1 cellular context compared by ENCODE assay signal in the genomic region with DNA sequence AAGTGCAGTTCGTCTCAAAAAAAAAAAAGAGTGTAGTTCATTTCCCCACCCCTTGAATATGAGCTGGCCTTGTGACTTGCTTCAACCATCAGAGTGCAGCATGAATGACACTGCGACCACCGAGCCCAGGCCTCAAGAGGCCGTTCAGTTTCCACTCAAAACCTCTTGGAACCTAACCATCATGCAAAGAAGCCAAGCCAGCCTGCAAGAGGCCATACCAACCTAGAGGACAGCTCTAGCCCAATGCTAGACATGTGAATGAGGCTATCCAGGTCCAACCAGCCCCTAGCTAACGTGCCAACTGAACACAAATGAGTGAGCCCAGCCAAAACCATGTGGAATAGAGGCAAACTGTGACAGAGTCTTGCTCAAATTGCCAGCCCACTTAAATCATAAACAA.
TF ChIP-seq lines count a peak whose summit lies in the region.

No MANE protein-coding gene starts in this region.

TF ChIP-seq in WTC11, 78 proteins besides CTCF, POLR2A, EP300 and RAD21 (continued from another document):
- TF ChIP-seq, protein P1, sequence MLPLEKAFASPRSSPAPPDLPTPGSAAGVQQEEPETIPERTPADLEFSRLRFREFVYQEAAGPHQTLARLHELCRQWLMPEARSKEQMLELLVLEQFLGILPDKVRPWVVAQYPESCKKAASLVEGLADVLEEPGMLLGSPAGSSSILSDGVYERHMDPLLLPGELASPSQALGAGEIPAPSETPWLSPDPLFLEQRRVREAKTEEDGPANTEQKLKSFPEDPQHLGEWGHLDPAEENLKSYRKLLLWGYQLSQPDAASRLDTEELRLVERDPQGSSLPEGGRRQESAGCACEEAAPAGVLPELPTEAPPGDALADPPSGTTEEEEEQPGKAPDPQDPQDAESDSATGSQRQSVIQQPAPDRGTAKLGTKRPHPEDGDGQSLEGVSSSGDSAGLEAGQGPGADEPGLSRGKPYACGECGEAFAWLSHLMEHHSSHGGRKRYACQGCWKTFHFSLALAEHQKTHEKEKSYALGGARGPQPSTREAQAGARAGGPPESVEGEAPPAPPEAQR (CRISPR knock-in tag; IDR thresholded peaks at IDR 0.05), result no peak
- TF ChIP-seq, protein P2, sequence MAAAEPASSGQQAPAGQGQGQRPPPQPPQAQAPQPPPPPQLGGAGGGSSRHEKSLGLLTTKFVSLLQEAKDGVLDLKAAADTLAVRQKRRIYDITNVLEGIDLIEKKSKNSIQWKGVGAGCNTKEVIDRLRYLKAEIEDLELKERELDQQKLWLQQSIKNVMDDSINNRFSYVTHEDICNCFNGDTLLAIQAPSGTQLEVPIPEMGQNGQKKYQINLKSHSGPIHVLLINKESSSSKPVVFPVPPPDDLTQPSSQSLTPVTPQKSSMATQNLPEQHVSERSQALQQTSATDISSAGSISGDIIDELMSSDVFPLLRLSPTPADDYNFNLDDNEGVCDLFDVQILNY (CRISPR knock-in tag; IDR thresholded peaks at IDR 0.05), result no peak
- TF ChIP-seq SOX15 (CRISPR knock-in tag; IDR thresholded peaks at IDR 0.05), result no peak
- no peak for TF ChIP-seq FOXK1 (CRISPR knock-in tag; IDR thresholded peaks at IDR 0.05)
- no peak for TF ChIP-seq HMGA2 (CRISPR knock-in tag; IDR thresholded peaks at IDR 0.05)
- no peak for TF ChIP-seq ZNF317 (CRISPR knock-in tag; IDR thresholded peaks at IDR 0.05; ENCODE audit: borderline replicate concordance, low read depth)
- TF ChIP-seq ZNF396 (CRISPR knock-in tag; IDR thresholded peaks at IDR 0.05; ENCODE audit: borderline replicate concordance), result no peak
- no peak for TF ChIP-seq OVOL2 (CRISPR knock-in tag; IDR thresholded peaks at IDR 0.05; ENCODE audit: borderline replicate concordance)
- TF ChIP-seq, protein P3, sequence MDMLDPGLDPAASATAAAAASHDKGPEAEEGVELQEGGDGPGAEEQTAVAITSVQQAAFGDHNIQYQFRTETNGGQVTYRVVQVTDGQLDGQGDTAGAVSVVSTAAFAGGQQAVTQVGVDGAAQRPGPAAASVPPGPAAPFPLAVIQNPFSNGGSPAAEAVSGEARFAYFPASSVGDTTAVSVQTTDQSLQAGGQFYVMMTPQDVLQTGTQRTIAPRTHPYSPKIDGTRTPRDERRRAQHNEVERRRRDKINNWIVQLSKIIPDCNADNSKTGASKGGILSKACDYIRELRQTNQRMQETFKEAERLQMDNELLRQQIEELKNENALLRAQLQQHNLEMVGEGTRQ (CRISPR knock-in tag; IDR thresholded peaks at IDR 0.05), result no peak
- TF ChIP-seq IRF2 (CRISPR knock-in tag; IDR thresholded peaks at IDR 0.05; ENCODE audit: borderline replicate concordance, low read depth), result no peak
- TF ChIP-seq TP53 (CRISPR knock-in tag; IDR thresholded peaks at IDR 0.05), result no peak
- TF ChIP-seq FOXP1 (CRISPR knock-in tag; IDR thresholded peaks at IDR 0.05; ENCODE audit: borderline replicate concordance), result no peak
